Comparison of ENCODE assay signal across 16 cellular contexts in genomic region chr14:22974530-22975313, GRCh38. TPM values are rescaled to one million over a fixed set of nuclear protein-coding genes. Genes with fewer than 3 reads are reported as not detected.
A peak's percentile ranks its signal among the peaks of the same experiment; 100 is the strongest.
DNase-seq lines count a peak whose midpoint lies in the region; ATAC-seq, FAIRE-seq and TF ChIP-seq lines count a peak whose summit lies in the region.
"Had no signal": no experiment of that assay in that cellular context is flagged by ENCODE, and none has a peak within 500 bp of the region (broad histone marks: within the 10 kb centered on the region; RNA-seq: fewer than 3 reads in every experiment).

No MANE protein-coding gene starts in this region.

- H2AFZ ChIP-seq in astrocyte (ENCODE audit: low read depth, low read length) (no peak overlapping the region), HepG2 (ENCODE audit: low read length) (no peak overlapping the region)

- peak overlapping the region; percentile 77 for H3K4me3 Mint-ChIP-seq in astrocyte (ENCODE audit: unreplicated experiment)
- H3K4me3 Mint-ChIP-seq: activated naive CD8-positive, alpha-beta T cell treated with anti-CD3 and anti-CD28 coated beads, Interleukin-2, amount 10 ng/mL, durations not matched to agents 7 days and 5 days; activated T-cell treated with anti-CD3 and anti-CD28 coated beads, Interleukin-2, amount 50 U/mL, for 4 hours had no signal

- H3K9ac ChIP-seq in astrocyte (ENCODE audit: low read length): no peak overlapping the region
- H3K9ac ChIP-seq in HepG2 (ENCODE audit: insufficient read depth, low read depth, low read length): peak overlapping the region; percentile 21

- peaks cover 16% of the 10 kb centered on the region for H3K79me2 ChIP-seq in astrocyte (ENCODE audit: insufficient read depth, low read length)
- peaks cover 55% of the 10 kb centered on the region for H3K79me2 ChIP-seq in HepG2 (ENCODE audit: insufficient read depth, low read length)

- H3K27ac Mint-ChIP-seq in astrocyte (ENCODE audit: unreplicated experiment): peak overlapping the region; percentile 53
- H3K27ac Mint-ChIP-seq: activated naive CD8-positive, alpha-beta T cell treated with anti-CD3 and anti-CD28 coated beads, Interleukin-2, amount 10 ng/mL, durations not matched to agents 7 days and 5 days had no signal

- H3K4me1 ChIP-seq in heart right ventricle (peaks cover 4 to 44% (median 33%) of the 10 kb centered on the region in 9 donors), right atrium auricular region (peaks cover 0 to 41% of the 10 kb centered on the region in 2 donors), astrocyte (ENCODE audit: insufficient read depth, low read length) (peaks cover 37% of the 10 kb centered on the region), HepG2 (ENCODE audit: insufficient read depth, low read length) (peaks cover 78% of the 10 kb centered on the region), upper lobe of left lung (peaks cover 28 to 40% (median 39%) of the 10 kb centered on the region in 4 donors)

- H3K36me3 ChIP-seq in heart right ventricle (peaks cover 0 to 50% (median 0%) of the 10 kb centered on the region in 9 donors), right atrium auricular region (peaks cover 6% of the 10 kb centered on the region), astrocyte (ENCODE audit: insufficient read depth, low read length) (peaks cover 43% of the 10 kb centered on the region), HepG2 (replicated peaks in 1 of 2; ENCODE audit: control insufficient read depth in 1 of 2, insufficient read depth in 2 of 2, low read length in 2 of 2) (peaks cover 36 to 58% of the 10 kb centered on the region in 2 experiments), upper lobe of left lung (peaks cover 0 to 4% (median 2%) of the 10 kb centered on the region in 4 donors)

- H3K36me3 Mint-ChIP-seq in astrocyte (ENCODE audit: low read depth, unreplicated experiment): peaks cover 32% of the 10 kb centered on the region
- H3K36me3 Mint-ChIP-seq: activated naive CD8-positive, alpha-beta T cell treated with anti-CD3 and anti-CD28 coated beads, Interleukin-2, amount 10 ng/mL, durations not matched to agents 7 days and 5 days had no signal

- DNase-seq in heart right ventricle (peak in 1 of 2 donors; percentile 57), right atrium auricular region (ENCODE audit: low spot score) (no peak), astrocyte (ENCODE audit: low read depth) (no peak), HepG2 (ENCODE audit: low spot score) (no peak), upper lobe of left lung (no peak), NCI-H2029 (lab: John Stamatoyannopoulos, UW) (no peak), NCI-H2029 treated with DMSO at 0.1 percent for 48 hours (lab: John Stamatoyannopoulos, UW) (no peak)
- no peak for DNase-seq in activated naive CD4-positive, alpha-beta T cell treated with Interleukin-2 at 50 U/mL for 16 hours
- DNase-seq: activated CD4-positive, alpha-beta T cell treated with anti-CD3 and anti-CD28 coated beads, Interleukin-2, amount 50 U/mL, for 1 hour; activated naive CD8-positive, alpha-beta T cell treated with anti-CD3 and anti-CD28 coated beads, Interleukin-2, amount 10 ng/mL, durations not matched to agents 7 days and 5 days; activated T-cell treated with anti-CD3 and anti-CD28 coated beads, Interleukin-2, amount 50 U/mL, for 4 hours; cerebellar nuclear complex; MM.1S; NCI-H2171; NK-92 treated with Interleukin-12 subunit alpha and Interleukin-12 subunit beta, amount 100 ng/mL, for 24 hours had no signal

- H3K27me3 ChIP-seq in heart right ventricle: peaks cover 0 to 8% (median 0%) of the 10 kb centered on the region in 7 donors
- H3K27me3 ChIP-seq in right atrium auricular region: no peaks in the 10 kb centered on the region
- no peaks in the 10 kb centered on the region for H3K27me3 ChIP-seq in astrocyte (ENCODE audit: insufficient read depth, low read length)
- H3K27me3 ChIP-seq in HepG2 (ENCODE audit: control insufficient read depth in 1 of 2, insufficient read depth in 2 of 2, low read length in 2 of 2): no peaks in the 10 kb centered on the region
- H3K27me3 ChIP-seq in upper lobe of left lung: no peaks in the 10 kb centered on the region

- no peak overlapping the region for H3K4me3 ChIP-seq in heart right ventricle
- no peak overlapping the region for H3K4me3 ChIP-seq in right atrium auricular region
- H3K4me3 ChIP-seq in astrocyte (ENCODE audit: insufficient read depth, low read depth, low read length): no peak overlapping the region
- H3K4me3 ChIP-seq in HepG2 (replicated peaks in 1 of 3; ENCODE audit: insufficient read depth in 1 of 3, low read depth in 2 of 3, low read length in 3 of 3): 0 out of 6 replicates have a peak overlapping the region, but pooled peaks of 1 of the 3 experiments have one; percentile 1
- H3K4me3 ChIP-seq in upper lobe of left lung: no peak overlapping the region
- H3K4me3 ChIP-seq: psoas muscle had no signal

- no TSS peak for BruUV-seq in HepG2 (replicated peaks; lab: Mats Ljungman, UMichigan)

- H4K20me1 ChIP-seq in astrocyte (ENCODE audit: insufficient read depth, low read length): peaks cover 64% of the 10 kb centered on the region
- peaks cover 22% of the 10 kb centered on the region for H4K20me1 ChIP-seq in HepG2 (ENCODE audit: insufficient read depth, low read length)

- TF ChIP-seq EP300 in HepG2 (IDR thresholded peaks at IDR 0.05; ENCODE audit: low read depth in 2 of 2, low read length in 2 of 2) (no peak), HepG2 (CRISPR knock-in tag; IDR thresholded peaks at IDR 0.05; ENCODE audit: borderline replicate concordance) (0 out of 2 replicates have a peak, but pooled peaks have one; percentile 9), upper lobe of left lung (IDR thresholded peaks at IDR 0.05) (no peak)

- intact Hi-C loops in heart right ventricle (cut with DNase I) (no loop called here), HepG2 (cut with micrococcal nuclease; ENCODE audit: unreplicated experiment) (no loop called here)

- FAIRE-seq in astrocyte (lab: Jason Lieb, UNC) (no peak), HepG2 (lab: Jason Lieb, UNC) (no peak)

- H3K4me1 Mint-ChIP-seq in astrocyte (ENCODE audit: low read depth, unreplicated experiment): peaks cover 70% of the 10 kb centered on the region

- CTCF ChIA-PET in HepG2 (lab: Yijun Ruan, JAX; ENCODE audit: low intra/inter-chr PET ratio, low total read pairs): interaction anchor here (1.7 to 5.4 kb wide), 3 partner anchors 10 to 418 kb away, joined by 8 to 298 read pairs (median 29); partner anchors contain the start of genes AJUBA and CDH24

- no peaks in the 10 kb centered on the region for H3K9me3 Mint-ChIP-seq in astrocyte (ENCODE audit: unreplicated experiment)
- H3K9me3 Mint-ChIP-seq: activated naive CD8-positive, alpha-beta T cell treated with anti-CD3 and anti-CD28 coated beads, Interleukin-2, amount 10 ng/mL, durations not matched to agents 7 days and 5 days; activated T-cell treated with anti-CD3 and anti-CD28 coated beads, Interleukin-2, amount 50 U/mL, for 4 hours had no signal

- no peaks in the 10 kb centered on the region for H3K27me3 Mint-ChIP-seq in astrocyte (ENCODE audit: low read depth, unreplicated experiment)

- POLR2A ChIA-PET in HepG2 (lab: Yijun Ruan, JAX): interaction anchor here (0.9 to 26.8 kb wide), 8 partner anchors 2 to 94 kb away, joined by 3 to 1670 read pairs (median 50); partner anchors contain the start of genes AJUBA, CDH24, HAUS4 and PSMB5

- no peak overlapping the region for H3K4me2 ChIP-seq in astrocyte (ENCODE audit: low read length)
- H3K4me2 ChIP-seq in HepG2 (ENCODE audit: low read depth, low read length): peak overlapping the region; percentile 39

- no peak for TF ChIP-seq RAD21 in HepG2 (CRISPR knock-in tag; IDR thresholded peaks at IDR 0.05)

- H3K27ac ChIP-seq in heart right ventricle (peak overlapping the region in 4 of 10 donors; percentile 4 to 39 (median 26)), right atrium auricular region (peak overlapping the region in 1 of 2 donors; percentile 29), astrocyte (ENCODE audit: low read depth, low read length) (no peak overlapping the region), HepG2 (ENCODE audit: extremely low read length, insufficient read depth, low read length) (peak overlapping the region; percentile 97), upper lobe of left lung (peak overlapping the region in 3 of 4 donors; percentile 17 to 69 (median 31))
- H3K27ac ChIP-seq: psoas muscle had no signal

- peak in 5 of 8 donors; percentile 7 to 29 (median 27) for ATAC-seq in heart right ventricle
- ATAC-seq in HepG2: no peak
- no peak for ATAC-seq in upper lobe of left lung (ENCODE audit: low FRiP score in 2 of 2)

- H3K9me3 ChIP-seq in heart right ventricle: no peaks in the 10 kb centered on the region
- no peaks in the 10 kb centered on the region for H3K9me3 ChIP-seq in right atrium auricular region
- no peaks in the 10 kb centered on the region for H3K9me3 ChIP-seq in astrocyte (ENCODE audit: insufficient read depth, low read depth, low read length)
- H3K9me3 ChIP-seq in HepG2 (ENCODE audit: low read length): no peaks in the 10 kb centered on the region
- H3K9me3 ChIP-seq in upper lobe of left lung: no peaks in the 10 kb centered on the region
- H3K9me3 ChIP-seq: psoas muscle had no signal

- 66 to 73% methylated on average over 9 of the region's 9 CpGs for WGBS in heart right ventricle, 2 donors
- 89% methylated on average over 9 of the region's 9 CpGs for WGBS in HepG2 (ENCODE audit: low lambda C conversion rate)
- WGBS in upper lobe of left lung, 2 donors: 70 to 78% methylated on average over 9 of the region's 9 CpGs

- in situ Hi-C loops in HepG2 (cut with HindIII; ENCODE audit: extremely low pct_ligation_motif_present, low pct_unique_long_range_greater_than_20kb): no loop called here

- TF ChIP-seq CTCF in heart right ventricle (IDR thresholded peaks at IDR 0.05) (no peak), right atrium auricular region (IDR thresholded peaks at IDR 0.05) (no peak), astrocyte (IDR thresholded peaks at IDR 0.05; ENCODE audit: insufficient read depth, low read depth, low read length) (no peak), HepG2 (CRISPR knock-in tag; IDR thresholded peaks at IDR 0.05) (no peak), upper lobe of left lung (IDR thresholded peaks at IDR 0.05) (no peak)

- TF ChIP-seq POLR2A in HepG2 (IDR thresholded peaks at IDR 0.05; ENCODE audit: insufficient read depth in 1 of 2, low read depth in 2 of 2, low read length in 2 of 2) (peak in 1 of 2 experiments; percentile 58; a peak in 2 of 4 replicates), upper lobe of left lung (IDR thresholded peaks at IDR 0.05) (no peak)

RNA-seq across cellular contexts. Expression of gene AJUBA, which starts 7.6 kb away (rescaled TPM):
- total RNA-seq in heart right ventricle (10 to 100 TPM in 6 of 10 donors, 1 to 10 TPM in 4; 5.6 to 25.9 (median 11.1) TPM), right atrium auricular region (10 to 100 TPM in 1 of 2 donors, 1 to 10 TPM in 1; 5.8 to 24.6 TPM), astrocyte (117 and 146 TPM in 2 replicates), HepG2 (2016; rRNA removed; fragmentation: Illumina TruSeq; extraction: Trizol) (109 and 157 TPM in 2 replicates), upper lobe of left lung (10 to 100 TPM; 34.4 to 50.3 (median 39.5) TPM)
- polyA plus RNA-seq in heart right ventricle (1 to 10 TPM; 5.3 to 6.0 TPM), HepG2 (2011; rRNA removed) (241 and 315 TPM in 2 replicates)
- 29.1 and 32.6 TPM in 2 replicates for total RNA-seq in HepG2 (2016; cell fraction: cytosol; rRNA removed; fragmentation: Illumina TruSeq; extraction: Trizol; ENCODE audit: low read depth)
- 104 and 153 TPM in 2 replicates for total RNA-seq in HepG2 (2016; cell fraction: insoluble cytoplasmic fraction; rRNA removed; fragmentation: Illumina TruSeq; extraction: Trizol)
- total RNA-seq in HepG2 (2016; cell fraction: membrane; rRNA removed; fragmentation: Illumina TruSeq; extraction: Trizol): 72.3 and 78.5 TPM in 2 replicates
- 149 and 162 TPM in 2 replicates for total RNA-seq in HepG2 (2016; cell fraction: nucleus; rRNA removed; fragmentation: Illumina TruSeq; extraction: Trizol)
- polyA plus RNA-seq in HepG2 (2011; cell fraction: cytosol; rRNA removed): 184 and 225 TPM in 2 replicates
- 207 and 248 TPM in 2 replicates for polyA plus RNA-seq in HepG2 (2011; cell fraction: nucleus; rRNA removed)
- 183 and 230 TPM in 2 replicates for polyA plus RNA-seq in HepG2 (2012)
- polyA plus RNA-seq in HepG2 (2016; cell fraction: cytosol; fragmentation: Illumina TruSeq; extraction: Trizol; ENCODE audit: low read depth): 8.7 and 9.2 TPM in 2 replicates
- polyA plus RNA-seq in HepG2 (2016; cell fraction: insoluble cytoplasmic fraction; fragmentation: Illumina TruSeq; extraction: Trizol; ENCODE audit: low read depth): 102 and 106 TPM in 2 replicates
- polyA plus RNA-seq in HepG2 (2016; cell fraction: membrane; fragmentation: Illumina TruSeq; extraction: Trizol; ENCODE audit: low read depth): 31.5 and 31.6 TPM in 2 replicates
- 158 and 165 TPM in 2 replicates for polyA plus RNA-seq in HepG2 (2016; cell fraction: nucleus; fragmentation: Illumina TruSeq; extraction: Trizol; ENCODE audit: insufficient read depth, low read depth)
- polyA minus RNA-seq in HepG2 (2011; rRNA and poly(A)+ RNA removed; ENCODE audit: low replicate concordance): 171 and 630 TPM in 2 replicates
- 150 and 166 TPM in 2 replicates for polyA minus RNA-seq in HepG2 (2011; cell fraction: cytosol; rRNA and poly(A)+ RNA removed)
- 420 and 488 TPM in 2 replicates for polyA minus RNA-seq in HepG2 (2011; cell fraction: nucleus; rRNA and poly(A)+ RNA removed)

RNA-seq across cellular contexts. Expression of gene HAUS4, which starts 17.8 kb away (rescaled TPM):
- total RNA-seq in heart right ventricle: 10 to 100 TPM; 13.2 to 30.9 (median 19.3) TPM
- 10 to 100 TPM; 14.9 to 18.2 TPM for polyA plus RNA-seq in heart right ventricle
- total RNA-seq in right atrium auricular region: 10 to 100 TPM; 25.8 to 28.7 TPM
- 6.6 and 10.4 TPM in 2 replicates for total RNA-seq in astrocyte
- 130 and 141 TPM in 2 replicates for total RNA-seq in HepG2 (2016; rRNA removed; fragmentation: Illumina TruSeq; extraction: Trizol)
- total RNA-seq in HepG2 (2016; cell fraction: cytosol; rRNA removed; fragmentation: Illumina TruSeq; extraction: Trizol; ENCODE audit: low read depth): 124 and 143 TPM in 2 replicates
- 128 and 148 TPM in 2 replicates for total RNA-seq in HepG2 (2016; cell fraction: insoluble cytoplasmic fraction; rRNA removed; fragmentation: Illumina TruSeq; extraction: Trizol)
- total RNA-seq in HepG2 (2016; cell fraction: membrane; rRNA removed; fragmentation: Illumina TruSeq; extraction: Trizol): 134 and 154 TPM in 2 replicates
- 82.9 and 84.6 TPM in 2 replicates for total RNA-seq in HepG2 (2016; cell fraction: nucleus; rRNA removed; fragmentation: Illumina TruSeq; extraction: Trizol)
- 64.7 and 74.4 TPM in 2 replicates for polyA plus RNA-seq in HepG2 (2011; rRNA removed)
- polyA plus RNA-seq in HepG2 (2011; cell fraction: cytosol; rRNA removed): 49.6 and 52.3 TPM in 2 replicates
- polyA plus RNA-seq in HepG2 (2011; cell fraction: nucleus; rRNA removed): 90.4 and 93.9 TPM in 2 replicates
- 58.5 and 83.9 TPM in 2 replicates for polyA plus RNA-seq in HepG2 (2012)
- 42.0 and 47.4 TPM in 2 replicates for polyA plus RNA-seq in HepG2 (2016; cell fraction: cytosol; fragmentation: Illumina TruSeq; extraction: Trizol; ENCODE audit: low read depth)
- polyA plus RNA-seq in HepG2 (2016; cell fraction: insoluble cytoplasmic fraction; fragmentation: Illumina TruSeq; extraction: Trizol; ENCODE audit: low read depth): 106 and 115 TPM in 2 replicates
- polyA plus RNA-seq in HepG2 (2016; cell fraction: membrane; fragmentation: Illumina TruSeq; extraction: Trizol; ENCODE audit: low read depth): 86.6 and 89.8 TPM in 2 replicates
- polyA plus RNA-seq in HepG2 (2016; cell fraction: nucleus; fragmentation: Illumina TruSeq; extraction: Trizol; ENCODE audit: insufficient read depth, low read depth): 118 and 127 TPM in 2 replicates
- polyA minus RNA-seq in HepG2 (2011; rRNA and poly(A)+ RNA removed; ENCODE audit: low replicate concordance): 39.3 and 43.1 TPM in 2 replicates
- polyA minus RNA-seq in HepG2 (2011; cell fraction: cytosol; rRNA and poly(A)+ RNA removed): 27.3 and 39.3 TPM in 2 replicates
- polyA minus RNA-seq in HepG2 (2011; cell fraction: nucleus; rRNA and poly(A)+ RNA removed): 50.6 and 59.4 TPM in 2 replicates
- total RNA-seq in upper lobe of left lung: 100 to 1,000 TPM in 2 of 6 donors, 10 to 100 TPM in 4; 44.3 to 137 (median 78.9) TPM

RNA-seq across cellular contexts. Expression of gene C14orf93, which starts 35.2 kb away (rescaled TPM):
- 1 to 10 TPM; 3.2 to 6.2 (median 4.8) TPM for total RNA-seq in heart right ventricle
- 1 to 10 TPM; 3.2 to 6.7 TPM for polyA plus RNA-seq in heart right ventricle
- 1 to 10 TPM; 5.0 to 6.8 TPM for total RNA-seq in right atrium auricular region
- 3.6 and 3.8 TPM in 2 replicates for total RNA-seq in astrocyte
- total RNA-seq in HepG2 (2016; rRNA removed; fragmentation: Illumina TruSeq; extraction: Trizol): 10.8 and 11.4 TPM in 2 replicates
- total RNA-seq in HepG2 (2016; cell fraction: cytosol; rRNA removed; fragmentation: Illumina TruSeq; extraction: Trizol; ENCODE audit: low read depth): 3.1 and 3.7 TPM in 2 replicates
- 10.9 and 11.2 TPM in 2 replicates for total RNA-seq in HepG2 (2016; cell fraction: insoluble cytoplasmic fraction; rRNA removed; fragmentation: Illumina TruSeq; extraction: Trizol)
- 7.8 and 9.1 TPM in 2 replicates for total RNA-seq in HepG2 (2016; cell fraction: membrane; rRNA removed; fragmentation: Illumina TruSeq; extraction: Trizol)
- total RNA-seq in HepG2 (2016; cell fraction: nucleus; rRNA removed; fragmentation: Illumina TruSeq; extraction: Trizol): 6.7 and 8.3 TPM in 2 replicates
- 19.8 and 22.5 TPM in 2 replicates for polyA plus RNA-seq in HepG2 (2011; rRNA removed)
- polyA plus RNA-seq in HepG2 (2011; cell fraction: cytosol; rRNA removed): 18.0 and 23.7 TPM in 2 replicates
- 27.1 and 27.7 TPM in 2 replicates for polyA plus RNA-seq in HepG2 (2011; cell fraction: nucleus; rRNA removed)
- 14.5 and 15.7 TPM in 2 replicates for polyA plus RNA-seq in HepG2 (2012)
- polyA plus RNA-seq in HepG2 (2016; cell fraction: cytosol; fragmentation: Illumina TruSeq; extraction: Trizol; ENCODE audit: low read depth): 2.6 and 3.0 TPM in 2 replicates
- 9.9 and 10.2 TPM in 2 replicates for polyA plus RNA-seq in HepG2 (2016; cell fraction: insoluble cytoplasmic fraction; fragmentation: Illumina TruSeq; extraction: Trizol; ENCODE audit: low read depth)
- 6.4 TPM in 2 replicates for polyA plus RNA-seq in HepG2 (2016; cell fraction: membrane; fragmentation: Illumina TruSeq; extraction: Trizol; ENCODE audit: low read depth)
- 19.5 and 24.7 TPM in 2 replicates for polyA plus RNA-seq in HepG2 (2016; cell fraction: nucleus; fragmentation: Illumina TruSeq; extraction: Trizol; ENCODE audit: insufficient read depth, low read depth)
- 18.0 and 62.7 TPM in 2 replicates for polyA minus RNA-seq in HepG2 (2011; rRNA and poly(A)+ RNA removed; ENCODE audit: low replicate concordance)
- polyA minus RNA-seq in HepG2 (2011; cell fraction: cytosol; rRNA and poly(A)+ RNA removed): 8.0 and 14.8 TPM in 2 replicates
- polyA minus RNA-seq in HepG2 (2011; cell fraction: nucleus; rRNA and poly(A)+ RNA removed): 8.8 and 11.9 TPM in 2 replicates
- 10 to 100 TPM in 4 of 6 donors, 1 to 10 TPM in 2; 7.1 to 12.9 (median 11.4) TPM for total RNA-seq in upper lobe of left lung

RNA-seq across cellular contexts. Expression of gene PRMT5, which starts 45.5 kb away (rescaled TPM):
- total RNA-seq in heart right ventricle: 10 to 100 TPM; 41.5 to 52.6 (median 48.2) TPM
- polyA plus RNA-seq in heart right ventricle: 10 to 100 TPM in 1 of 2 donors, 1 to 10 TPM in 1; 7.8 to 75.1 TPM
- 10 to 100 TPM; 23.3 to 55.1 TPM for total RNA-seq in right atrium auricular region
- 84.2 and 91.6 TPM in 2 replicates for total RNA-seq in astrocyte
- 210 and 289 TPM in 2 replicates for total RNA-seq in HepG2 (2016; rRNA removed; fragmentation: Illumina TruSeq; extraction: Trizol)
- 154 and 171 TPM in 2 replicates for total RNA-seq in HepG2 (2016; cell fraction: cytosol; rRNA removed; fragmentation: Illumina TruSeq; extraction: Trizol; ENCODE audit: low read depth)
- 224 and 314 TPM in 2 replicates for total RNA-seq in HepG2 (2016; cell fraction: insoluble cytoplasmic fraction; rRNA removed; fragmentation: Illumina TruSeq; extraction: Trizol)
- total RNA-seq in HepG2 (2016; cell fraction: membrane; rRNA removed; fragmentation: Illumina TruSeq; extraction: Trizol): 131 and 139 TPM in 2 replicates
- 137 and 144 TPM in 2 replicates for total RNA-seq in HepG2 (2016; cell fraction: nucleus; rRNA removed; fragmentation: Illumina TruSeq; extraction: Trizol)
- polyA plus RNA-seq in HepG2 (2011; rRNA removed): 329 and 354 TPM in 2 replicates
- polyA plus RNA-seq in HepG2 (2011; cell fraction: cytosol; rRNA removed): 348 and 362 TPM in 2 replicates
- 327 and 362 TPM in 2 replicates for polyA plus RNA-seq in HepG2 (2011; cell fraction: nucleus; rRNA removed)
- 137 and 192 TPM in 2 replicates for polyA plus RNA-seq in HepG2 (2012)
- 39.5 and 40.9 TPM in 2 replicates for polyA plus RNA-seq in HepG2 (2016; cell fraction: cytosol; fragmentation: Illumina TruSeq; extraction: Trizol; ENCODE audit: low read depth)
- 294 and 308 TPM in 2 replicates for polyA plus RNA-seq in HepG2 (2016; cell fraction: insoluble cytoplasmic fraction; fragmentation: Illumina TruSeq; extraction: Trizol; ENCODE audit: low read depth)
- 72.5 and 74.3 TPM in 2 replicates for polyA plus RNA-seq in HepG2 (2016; cell fraction: membrane; fragmentation: Illumina TruSeq; extraction: Trizol; ENCODE audit: low read depth)
- polyA plus RNA-seq in HepG2 (2016; cell fraction: nucleus; fragmentation: Illumina TruSeq; extraction: Trizol; ENCODE audit: insufficient read depth, low read depth): 212 and 229 TPM in 2 replicates
- 563 and 739 TPM in 2 replicates for polyA minus RNA-seq in HepG2 (2011; rRNA and poly(A)+ RNA removed; ENCODE audit: low replicate concordance)
- polyA minus RNA-seq in HepG2 (2011; cell fraction: cytosol; rRNA and poly(A)+ RNA removed): 136 and 191 TPM in 2 replicates
- 169 and 174 TPM in 2 replicates for polyA minus RNA-seq in HepG2 (2011; cell fraction: nucleus; rRNA and poly(A)+ RNA removed)
- total RNA-seq in upper lobe of left lung: 10 to 100 TPM; 21.4 to 51.3 (median 39.2) TPM

RNA-seq across cellular contexts. Expression of gene RBM23, which starts 55.8 kb away (rescaled TPM):
- total RNA-seq in heart right ventricle (10 to 100 TPM; 27.8 to 58.1 (median 36.1) TPM), right atrium auricular region (100 to 1,000 TPM in 1 of 2 donors, 10 to 100 TPM in 1; 76.5 to 774 TPM), astrocyte (43.9 and 49.3 TPM in 2 replicates), HepG2 (2016; rRNA removed; fragmentation: Illumina TruSeq; extraction: Trizol) (0.52 and 1.5 TPM in 2 replicates), upper lobe of left lung (10 to 100 TPM; 63.3 to 96.8 (median 91.9) TPM)
- polyA plus RNA-seq in heart right ventricle (10 to 100 TPM; 24.0 to 30.1 TPM), HepG2 (2011; rRNA removed) (2.1 and 2.9 TPM in 2 replicates)
- 1.3 and 3.6 TPM in 2 replicates for total RNA-seq in HepG2 (2016; cell fraction: cytosol; rRNA removed; fragmentation: Illumina TruSeq; extraction: Trizol; ENCODE audit: low read depth)
- total RNA-seq in HepG2 (2016; cell fraction: insoluble cytoplasmic fraction; rRNA removed; fragmentation: Illumina TruSeq; extraction: Trizol): 0.61 and 1.6 TPM in 2 replicates
- total RNA-seq in HepG2 (2016; cell fraction: membrane; rRNA removed; fragmentation: Illumina TruSeq; extraction: Trizol): 0.71 and 0.76 TPM in 2 replicates
- total RNA-seq in HepG2 (2016; cell fraction: nucleus; rRNA removed; fragmentation: Illumina TruSeq; extraction: Trizol): 1.2 and 2.0 TPM in 2 replicates
- polyA plus RNA-seq in HepG2 (2011; cell fraction: cytosol; rRNA removed): 0.87 and 0.90 TPM in 2 replicates
- polyA plus RNA-seq in HepG2 (2011; cell fraction: nucleus; rRNA removed): 7.7 and 10.1 TPM in 2 replicates
- 2.0 and 2.8 TPM in 2 replicates for polyA plus RNA-seq in HepG2 (2012)
- polyA plus RNA-seq in HepG2 (2016; cell fraction: cytosol; fragmentation: Illumina TruSeq; extraction: Trizol; ENCODE audit: low read depth): 0.17 and 0.28 TPM in 2 replicates
- polyA plus RNA-seq in HepG2 (2016; cell fraction: insoluble cytoplasmic fraction; fragmentation: Illumina TruSeq; extraction: Trizol; ENCODE audit: low read depth): 0.76 and 1.0 TPM in 2 replicates
- polyA plus RNA-seq in HepG2 (2016; cell fraction: membrane; fragmentation: Illumina TruSeq; extraction: Trizol; ENCODE audit: low read depth): 0.27 and 0.43 TPM in 2 replicates
- 3.6 and 4.3 TPM in 2 replicates for polyA plus RNA-seq in HepG2 (2016; cell fraction: nucleus; fragmentation: Illumina TruSeq; extraction: Trizol; ENCODE audit: insufficient read depth, low read depth)
- 5.4 and 70.7 TPM in 2 replicates for polyA minus RNA-seq in HepG2 (2011; rRNA and poly(A)+ RNA removed; ENCODE audit: low replicate concordance)
- polyA minus RNA-seq in HepG2 (2011; cell fraction: cytosol; rRNA and poly(A)+ RNA removed): 0.97 and 1.6 TPM in 2 replicates
- 14.7 and 14.8 TPM in 2 replicates for polyA minus RNA-seq in HepG2 (2011; cell fraction: nucleus; rRNA and poly(A)+ RNA removed)

Comparison
In these comparisons a context has a peak if more than half of its experiments do, and no peak if none do; other contexts are left out.
1. ATAC-seq: peak in heart right ventricle (5 of 8); none in HepG2 (single experiment) and upper lobe of left lung (0 of 2).